ENCODE assay signal across 1 cellular context in genomic region chr1:26126321-26127084, GRCh38.
TF ChIP-seq lines count a peak whose summit lies in the region.

No MANE protein-coding gene starts in this region.

TF ChIP-seq in GM12878, 131 proteins besides CTCF, POLR2A, EP300 and RAD21:
- TF ChIP-seq IKZF1 (conservative IDR thresholded peaks at IDR 0.05) = 0 out of 2 replicates have a peak, but pooled peaks have one; percentile 20
- no peak for TF ChIP-seq ZSCAN29 (IDR thresholded peaks at IDR 0.05)
- TF ChIP-seq SIN3A (IDR thresholded peaks at IDR 0.05; ENCODE audit: low read depth, low read length) = peak; percentile 73; the same call in 1 of the 2 replicates
- TF ChIP-seq FOXM1 (IDR thresholded peaks at IDR 0.05; ENCODE audit: low read depth, low read length) = peak; percentile 95
- TF ChIP-seq ZNF592 (IDR thresholded peaks at IDR 0.05) = no peak
- TF ChIP-seq NKRF (conservative IDR thresholded peaks at IDR 0.05) = 0 out of 2 replicates have a peak, but pooled peaks have one; percentile 42
- peak; percentile 27; the same call in 1 of the 2 replicates for TF ChIP-seq CREM (IDR thresholded peaks at IDR 0.05; ENCODE audit: low read depth)
- TF ChIP-seq NR2F1 (conservative IDR thresholded peaks at IDR 0.05) = peak; percentile 48; the same call in 1 of the 2 replicates
- TF ChIP-seq PKNOX1 (IDR thresholded peaks at IDR 0.05) = peak; percentile 75
- peak; percentile 57; the same call in 1 of the 2 replicates for TF ChIP-seq ZNF384 (IDR thresholded peaks at IDR 0.05; ENCODE audit: borderline replicate concordance, low read depth, low read length)
- peak; percentile 94 for TF ChIP-seq RUNX3 (IDR thresholded peaks at IDR 0.05; ENCODE audit: low read length)
- no peak for TF ChIP-seq MTA2 (IDR thresholded peaks at IDR 0.05; ENCODE audit: low read depth)
- TF ChIP-seq MLLT1 (IDR thresholded peaks at IDR 0.05) = peak; percentile 9; the same call in 1 of the 2 replicates
- peak; percentile 75 for TF ChIP-seq ATF7 (IDR thresholded peaks at IDR 0.05; ENCODE audit: low read depth)
- peak; percentile 72; the same call in 1 of the 2 replicates for TF ChIP-seq CBFB (IDR thresholded peaks at IDR 0.05; ENCODE audit: low read depth)
- TF ChIP-seq ESRRA (IDR thresholded peaks at IDR 0.05; ENCODE audit: low read length) = no peak
